In the genomic region with DNA sequence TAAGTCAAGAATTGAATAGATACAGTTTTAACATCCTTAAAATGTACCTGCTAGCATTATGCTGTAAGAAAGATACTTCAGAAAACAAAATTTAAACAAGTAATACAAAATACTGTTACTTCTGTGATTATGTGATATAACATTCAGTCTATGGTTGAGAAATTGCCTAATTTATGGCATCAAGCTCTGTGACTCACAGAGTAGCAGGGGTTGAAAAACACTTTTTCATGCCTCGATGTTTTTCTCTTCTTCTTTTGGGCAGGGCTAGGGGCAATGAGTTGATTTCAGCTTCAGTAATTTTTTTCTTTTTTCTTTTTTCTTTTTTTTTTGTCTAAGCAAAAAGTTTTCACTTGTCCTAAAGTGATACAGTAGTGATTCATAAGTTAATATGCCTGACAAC, we compare ENCODE assay signal across 20 cellular contexts.
"Had no signal": no experiment of that assay in that cellular context is flagged by ENCODE, and none has a peak within 500 bp of the region (broad histone marks: within the 10 kb centered on the region; RNA-seq: fewer than 3 reads in every experiment).

No MANE protein-coding gene starts in this region.

- DNase-seq: activated CD8-positive, alpha-beta memory T cell treated with anti-CD3 and anti-CD28 coated beads for 24 hours; activated CD8-positive, alpha-beta memory T cell treated with anti-CD3 and anti-CD28 coated beads, Interleukin-2, amount 50 U/mL, for 48 hours; activated effector memory CD4-positive, alpha-beta T cell treated with Interleukin-2 at 50 U/mL for 16 hours; activated T-cell treated with anti-CD3 and anti-CD28 coated beads, Interleukin-2, amount 50 U/mL, for 48 hours; amniotic stem cell; dermis blood vessel endothelial cell; effector memory CD4-positive, alpha-beta T cell; esophagus squamous epithelium; heart right ventricle; left cardiac atrium; lower lobe of right lung; retina; stimulated activated naive CD8-positive, alpha-beta T cell treated with anti-CD3 and anti-CD28 coated beads, Interleukin-15, Interleukin-2, amounts not matched to agents 100 U/mL and 50 U/mL, for 24 hours; T1000 had no signal

- H3K36me3 ChIP-seq: cardiac muscle cell, esophagus squamous epithelium, gastroesophageal sphincter, heart right ventricle, lower lobe of right lung, tibial nerve had no signal

- H3K9me3 ChIP-seq: esophagus squamous epithelium, gastroesophageal sphincter, heart right ventricle, lower lobe of right lung, tibial nerve had no signal

- H3K4me3 ChIP-seq: cardiac muscle cell, esophagus squamous epithelium, gastroesophageal sphincter, heart right ventricle, lower lobe of right lung, tibial nerve had no signal

- ATAC-seq: gastroesophageal sphincter; heart right ventricle; left cardiac atrium; lower lobe of right lung; natural killer cell treated with Interleukin-12 subunit alpha and Interleukin-12 subunit beta and Interleukin-15 and Interleukin-18, amount 100 ng/mL, for 72 hours; stimulated activated naive CD8-positive, alpha-beta T cell treated with anti-CD3 and anti-CD28 coated beads, Interleukin-15, Interleukin-2, amounts not matched to agents 100 U/mL and 50 U/mL, for 24 hours had no signal

- FAIRE-seq: endothelial cell of umbilical vein, urothelium cell line had no signal

- H3K27me3 ChIP-seq: cardiac muscle cell, esophagus squamous epithelium, gastroesophageal sphincter, heart right ventricle, tibial nerve had no signal

- H3K4me1 ChIP-seq: esophagus squamous epithelium, gastroesophageal sphincter, heart right ventricle, lower lobe of right lung, tibial nerve had no signal

- H3K27ac ChIP-seq: cardiac muscle cell, esophagus squamous epithelium, gastroesophageal sphincter, heart right ventricle, lower lobe of right lung, tibial nerve had no signal
